15 cellular contexts compared by ENCODE assay signal in genomic region chr1:61432616-61433388, GRCh38.
DNase-seq lines count a peak whose midpoint lies in the region; ATAC-seq and TF ChIP-seq lines count a peak whose summit lies in the region.
"Had no signal": no experiment of that assay in that cellular context is flagged by ENCODE, and none has a peak within 500 bp of the region (broad histone marks: within the 10 kb centered on the region; RNA-seq: fewer than 3 reads in every experiment).

No MANE protein-coding gene starts in this region.

- H3K4me3 ChIP-seq in right atrium auricular region = no peak overlapping the region
- H3K4me3 ChIP-seq: GM23248 had no signal

- in situ Hi-C loops in GM13976 (cut with MboI; ENCODE audit: low sequenced_read_pairs, unreplicated experiment) = no loop called here

- H3K27ac Mint-ChIP-seq in activated naive CD4-positive, alpha-beta T cell treated with anti-CD3 and anti-CD28 coated beads, Interleukin-2, amount 10 ng/mL, durations not matched to agents 7 days and 5 days = no peak overlapping the region
- H3K27ac Mint-ChIP-seq: CD14-positive monocyte; CD8-positive, alpha-beta T cell had no signal

- no peak for TF ChIP-seq CTCF in right atrium auricular region (IDR thresholded peaks at IDR 0.05)
- no peak for TF ChIP-seq CTCF in GM13976 (IDR thresholded peaks at IDR 0.05; ENCODE audit: borderline replicate concordance, control extremely low read depth, extremely low read depth, insufficient read depth, missing control alignments)

- peaks cover 0 to 70% of the 10 kb centered on the region in 2 donors for H3K4me1 ChIP-seq in right atrium auricular region

- DNase-seq in Right ventricle myocardium inferior (ENCODE audit: missing footprints) = no peak
- no peak for DNase-seq in cardiac septum (ENCODE audit: low spot score)
- DNase-seq in Right ventricle myocardium superior = no peak
- no peak for DNase-seq in right atrium auricular region (ENCODE audit: low spot score)
- no peak for DNase-seq in NCI-H1694 (lab: John Stamatoyannopoulos, UW)
- no peak for DNase-seq in activated naive CD4-positive, alpha-beta T cell treated with anti-CD3 and anti-CD28 coated beads, Interleukin-2, amount 10 ng/mL, durations not matched to agents 7 days and 5 days
- no peak for DNase-seq in hippocampal formation (lab: John Stamatoyannopoulos, UW)
- no peak for DNase-seq in GM13976 (ENCODE audit: low spot score)
- DNase-seq: Caco-2; CD8-positive, alpha-beta T cell; DND-41; GDM1; GM23248 had no signal

- H3K27ac ChIP-seq in right atrium auricular region = peak overlapping the region; percentile 56 to 90
- H3K27ac ChIP-seq: 22Rv1, GM23248 had no signal

- no peaks in the 10 kb centered on the region for H3K9me3 ChIP-seq in right atrium auricular region
- H3K9me3 ChIP-seq: Caco-2 had no signal

- no peak overlapping the region for H3K4me3 Mint-ChIP-seq in activated naive CD4-positive, alpha-beta T cell treated with anti-CD3 and anti-CD28 coated beads, Interleukin-2, amount 10 ng/mL, durations not matched to agents 7 days and 5 days
- H3K4me3 Mint-ChIP-seq: CD14-positive monocyte; CD8-positive, alpha-beta T cell had no signal

- H3K27me3 ChIP-seq in right atrium auricular region = no peaks in the 10 kb centered on the region

- no peaks in the 10 kb centered on the region for H3K9me3 Mint-ChIP-seq in activated naive CD4-positive, alpha-beta T cell treated with anti-CD3 and anti-CD28 coated beads, Interleukin-2, amount 10 ng/mL, durations not matched to agents 7 days and 5 days
- H3K9me3 Mint-ChIP-seq: CD8-positive, alpha-beta T cell had no signal

- H3K27me3 Mint-ChIP-seq in activated naive CD4-positive, alpha-beta T cell treated with anti-CD3 and anti-CD28 coated beads, Interleukin-2, amount 10 ng/mL, durations not matched to agents 7 days and 5 days = peaks cover 4% of the 10 kb centered on the region

- no peaks in the 10 kb centered on the region for H3K36me3 Mint-ChIP-seq in activated naive CD4-positive, alpha-beta T cell treated with anti-CD3 and anti-CD28 coated beads, Interleukin-2, amount 10 ng/mL, durations not matched to agents 7 days and 5 days
- H3K36me3 Mint-ChIP-seq: CD8-positive, alpha-beta T cell had no signal

- no peaks in the 10 kb centered on the region for H3K4me1 Mint-ChIP-seq in activated naive CD4-positive, alpha-beta T cell treated with anti-CD3 and anti-CD28 coated beads, Interleukin-2, amount 10 ng/mL, durations not matched to agents 7 days and 5 days

- ATAC-seq in Right ventricle myocardium inferior = peak; percentile 47
- ATAC-seq in Right ventricle myocardium superior (ENCODE audit: poor library complexity) = peak; percentile 21
- ATAC-seq: CD8-positive, alpha-beta T cell had no signal

- CTCF ChIA-PET in activated naive CD4-positive, alpha-beta T cell treated with anti-CD3 and anti-CD28 coated beads, Interleukin-2, amount 10 ng/mL, durations not matched to agents 7 days and 5 days (lab: Charles Lee) = no interaction called here

- H3K36me3 ChIP-seq in right atrium auricular region = no peaks in the 10 kb centered on the region

- intact Hi-C loops in Right ventricle myocardium inferior (cut with DNase I) = no loop called here
- intact Hi-C loops in cardiac septum (cut with DNase I) = no loop called here
- intact Hi-C loops in Right ventricle myocardium superior (cut with DNase I) = loop anchor here (10.0 kb wide), 1 partner anchor 98 kb away; no protein-coding TSS in a partner anchor
